ENCODE assay signal across 8 cellular contexts in the genomic region with DNA sequence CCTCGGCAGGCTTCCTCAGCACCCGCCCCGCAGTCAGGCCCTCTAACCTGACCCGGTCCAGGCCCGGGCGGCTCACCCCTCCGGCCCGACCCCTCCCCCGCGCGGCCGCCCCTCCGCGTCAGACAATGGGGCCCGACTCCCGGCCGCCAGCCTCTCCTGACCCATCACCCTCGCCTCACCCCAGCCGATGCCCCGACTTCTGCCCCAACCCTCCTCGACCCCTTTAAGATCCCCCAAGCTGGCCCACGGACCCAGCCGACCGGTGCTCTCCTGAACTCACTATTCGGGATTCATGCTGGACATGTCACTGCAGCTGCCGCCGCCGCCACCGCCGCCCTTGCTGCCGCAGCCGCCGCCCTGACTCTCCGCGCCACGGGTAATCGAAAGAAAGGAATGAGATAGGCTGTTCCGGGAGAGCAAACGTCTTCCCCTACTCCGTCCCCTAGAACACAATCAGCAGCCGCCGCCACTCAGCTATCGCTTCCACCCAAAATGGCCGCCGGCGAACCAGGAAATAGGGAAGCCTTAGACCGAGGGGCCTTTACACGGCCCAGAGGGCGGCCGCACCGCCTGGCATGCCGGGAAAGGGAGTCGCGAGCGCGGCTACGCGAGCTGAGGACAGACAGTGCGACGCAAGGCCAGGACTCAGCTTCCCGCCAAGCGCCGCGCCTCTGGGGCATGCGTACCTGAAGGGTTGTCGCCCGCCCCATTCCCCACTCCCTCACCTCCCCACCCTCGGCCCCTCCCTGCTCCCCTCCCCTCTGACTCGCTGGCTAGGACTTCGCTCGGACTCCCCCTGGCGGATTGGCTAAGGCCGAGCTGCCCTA.
DNase-seq lines count a peak whose midpoint lies in the region; ATAC-seq lines count a peak whose summit lies in the region.

A gene (minus strand): TSS at position 494 of the 827 bp plus-strand sequence. CDS start 191 bp downstream, at position 303.

- peaks cover 0 to 8% (median 0%) of the 10 kb centered on the region in 11 experiments; a peak in 4 of 22 replicates for H3K36me3 ChIP-seq in BLaER1 treated with 17β-estradiol and CSF1 and Interleukin-3, amounts not matched to agents 10 nM and 100 nM

- peaks cover 33 to 51% (median 42%) of the 10 kb centered on the region in 10 experiments for H3K4me1 ChIP-seq in BLaER1 treated with 17β-estradiol and CSF1 and Interleukin-3, amounts not matched to agents 10 nM and 100 nM

- H3K9me3 ChIP-seq in BLaER1 treated with 17β-estradiol and CSF1 and Interleukin-3, amounts not matched to agents 10 nM and 100 nM (replicated peaks in 1 of 11) = no peaks in the 10 kb centered on the region

- peaks cover 29 to 50% (median 46%) of the 10 kb centered on the region in 11 experiments for H4K20me1 ChIP-seq in BLaER1 treated with 17β-estradiol and CSF1 and Interleukin-3, amounts not matched to agents 10 nM and 100 nM

- H3K27ac ChIP-seq in BLaER1 treated with 17β-estradiol and CSF1 and Interleukin-3, amounts not matched to agents 10 nM and 100 nM = peak within 1 kb of the TSS; percentile 92 to 100 (median 96)
- H3K27ac ChIP-seq in cingulate gyrus (ENCODE audit: low read depth, low read length) = peak within 1 kb of the TSS; percentile 95

- peak within 1 kb of the TSS; percentile 95 to 100 (median 98) for H3K9ac ChIP-seq in BLaER1 treated with 17β-estradiol and CSF1 and Interleukin-3, amounts not matched to agents 10 nM and 100 nM

- ATAC-seq in HG03460 (IDR thresholded peaks at IDR 0.05; ENCODE audit: unreplicated experiment) = peak; percentile 94

- peak within 1 kb of the TSS; percentile 79 to 99 (median 96) for H3K4me3 ChIP-seq in BLaER1 treated with 17β-estradiol and CSF1 and Interleukin-3, amounts not matched to agents 10 nM and 100 nM

- no peaks in the 10 kb centered on the region for H3K27me3 ChIP-seq in BLaER1 treated with 17β-estradiol and CSF1 and Interleukin-3, amounts not matched to agents 10 nM and 100 nM

- H3K4me2 ChIP-seq in BLaER1 treated with 17β-estradiol and CSF1 and Interleukin-3, amounts not matched to agents 10 nM and 100 nM = peak within 1 kb of the TSS; percentile 77 to 98 (median 89)

- DNase-seq in GM19240 (ENCODE audit: insufficient read length, low spot score) = peak; percentile 89
- DNase-seq in NCI-H524 treated with DMSO at 0.1 percent for 48 hours (lab: John Stamatoyannopoulos, UW) = peak; percentile 90
- peak; percentile 100 for DNase-seq in activated CD4-positive, alpha-beta T cell treated with anti-CD3 and anti-CD28 coated beads for 4 hours
- peak; percentile 99 for DNase-seq in kidney tubule cell (ENCODE audit: low spot score)
- peak; percentile 92 to 99 (median 96) for DNase-seq in stimulated activated CD4-positive, alpha-beta T cell treated with anti-CD3 and anti-CD28 coated beads, Interleukin-1b, Interleukin-23, amount 100 ng/mL, for 24 hours (ENCODE audit: low read depth in 4 of 4, low spot score in 1 of 4)

Comparison
In these comparisons a context has a peak if more than half of its experiments do, and no peak if none do; other contexts are left out.
1. Peak in every context shown above with its lines: DNase-seq, ATAC-seq, H3K4me3 ChIP-seq and H3K27ac ChIP-seq.